ENCODE assay signal across 18 cellular contexts in genomic region chr6:137795510-137795909, GRCh38.
A peak's percentile ranks its signal among the peaks of the same experiment; 100 is the strongest.
DNase-seq lines count a peak whose midpoint lies in the region; ATAC-seq and TF ChIP-seq lines count a peak whose summit lies in the region.
"Had no signal": no experiment of that assay in that cellular context is flagged by ENCODE, and none has a peak within 500 bp of the region (broad histone marks: within the 10 kb centered on the region; RNA-seq: fewer than 3 reads in every experiment).

No MANE protein-coding gene starts in this region.

- peak overlapping the region; percentile 39 for H3K27ac Mint-ChIP-seq in activated CD4-positive, alpha-beta T cell treated with anti-CD3 and anti-CD28 coated beads, Interleukin-2, amount 10 ng/mL, durations not matched to agents 24 days and 14 days
- no peak overlapping the region for H3K27ac Mint-ChIP-seq in activated CD4-positive, alpha-beta T cell treated with anti-CD3 and anti-CD28 coated beads for 36 hours
- H3K27ac Mint-ChIP-seq in activated T-helper 2 cell treated with anti-CD3 and anti-CD28 coated beads, Interferon-gamma antibody, Interleukin-2, Interleukin-4, amounts not matched to agents 10 μg/mL and 5 μg/mL and 100 μg/mL, durations not matched to agents 14 hours and 24 hours and 36 hours, result peak overlapping the region; percentile 83
- peak overlapping the region; percentile 1 for H3K27ac Mint-ChIP-seq in nephron progenitor cell
- H3K27ac Mint-ChIP-seq: GM23338 had no signal

- H3K4me3 ChIP-seq in DND-41 (ENCODE audit: low read depth in 1 of 2, low read length in 2 of 2), result no peak overlapping the region
- H3K4me3 ChIP-seq: GM23338, SK-N-MC had no signal

- no peaks in the 10 kb centered on the region for H3K27me3 Mint-ChIP-seq in activated CD4-positive, alpha-beta T cell treated with anti-CD3 and anti-CD28 coated beads, Interleukin-2, amount 10 ng/mL, durations not matched to agents 24 days and 14 days
- no peaks in the 10 kb centered on the region for H3K27me3 Mint-ChIP-seq in activated CD4-positive, alpha-beta T cell treated with anti-CD3 and anti-CD28 coated beads for 36 hours
- H3K27me3 Mint-ChIP-seq in activated T-helper 2 cell treated with anti-CD3 and anti-CD28 coated beads, Interferon-gamma antibody, Interleukin-2, Interleukin-4, amounts not matched to agents 10 μg/mL and 5 μg/mL and 100 μg/mL, durations not matched to agents 14 hours and 24 hours and 36 hours (ENCODE audit: low read depth), result no peaks in the 10 kb centered on the region
- H3K27me3 Mint-ChIP-seq in nephron progenitor cell (ENCODE audit: low read depth, poor library complexity), result peaks cover 2% of the 10 kb centered on the region

- H3K9ac ChIP-seq in DND-41 (ENCODE audit: low read depth, low read length), result peak overlapping the region; percentile 11; the same call in 1 of the 2 replicates
- H3K9ac ChIP-seq: KMS-11 had no signal

- no peak for DNase-seq in activated CD4-positive, alpha-beta T cell treated with anti-CD3 and anti-CD28 coated beads, Interleukin-2, amount 10 ng/mL, durations not matched to agents 24 days and 14 days
- DNase-seq in activated CD4-positive, alpha-beta T cell treated with anti-CD3 and anti-CD28 coated beads for 36 hours, result no peak
- peak; percentile 54 for DNase-seq in DND-41
- no peak for DNase-seq in activated T-helper 2 cell treated with anti-CD3 and anti-CD28 coated beads, Interferon-gamma antibody, Interleukin-2, Interleukin-4, amounts not matched to agents 10 μg/mL and 5 μg/mL and 100 μg/mL, durations not matched to agents 14 hours and 24 hours and 36 hours (ENCODE audit: low spot score)
- DNase-seq in nephron progenitor cell, result no peak
- no peak for DNase-seq in NCI-H2227 treated with DMSO at 0.1 percent for 48 hours (lab: John Stamatoyannopoulos, UW)
- no peak for DNase-seq in SKM-1 treated with dmso at 0.1 percent for 144 hours (lab: John Stamatoyannopoulos, UW; ENCODE audit: unreplicated experiment)
- DNase-seq: C1 segment of cervical spinal cord, GF-D8, NCI-H1417, NCI-H1930, NCI-H2171, NCI-H774 had no signal

- peak overlapping the region; percentile 78 for H3K27ac ChIP-seq in DND-41 (ENCODE audit: low read length)
- H3K27ac ChIP-seq: HL-60, KMS-11, SK-N-MC had no signal

- no peaks in the 10 kb centered on the region for H3K9me3 ChIP-seq in DND-41 (ENCODE audit: insufficient read depth, low read length, severe bottlenecking)

- no peak for ATAC-seq in activated CD4-positive, alpha-beta T cell treated with anti-CD3 and anti-CD28 coated beads for 36 hours
- peak; percentile 76 for ATAC-seq in DND-41 (ENCODE audit: insufficient read depth, low read depth)
- ATAC-seq in HG03135 (IDR thresholded peaks at IDR 0.05; ENCODE audit: unreplicated experiment), result no peak
- ATAC-seq: GM23338 had no signal

- H3K27me3 ChIP-seq in DND-41 (ENCODE audit: insufficient read depth, low read length, poor library complexity), result no peaks in the 10 kb centered on the region

- H4K20me1 ChIP-seq in DND-41 (ENCODE audit: insufficient read depth, low read length), result no peaks in the 10 kb centered on the region

- no peaks in the 10 kb centered on the region for H3K36me3 ChIP-seq in DND-41 (ENCODE audit: insufficient read depth, low read length)

- H3K4me1 ChIP-seq in DND-41 (ENCODE audit: insufficient read depth, low read length), result peaks cover 88% of the 10 kb centered on the region

- POLR2A ChIA-PET in activated CD4-positive, alpha-beta T cell treated with anti-CD3 and anti-CD28 coated beads for 36 hours (lab: Charles Lee), result no interaction called here

- peaks cover 4% of the 10 kb centered on the region for H3K9me3 Mint-ChIP-seq in activated CD4-positive, alpha-beta T cell treated with anti-CD3 and anti-CD28 coated beads, Interleukin-2, amount 10 ng/mL, durations not matched to agents 24 days and 14 days
- H3K9me3 Mint-ChIP-seq in activated CD4-positive, alpha-beta T cell treated with anti-CD3 and anti-CD28 coated beads for 36 hours (ENCODE audit: low read depth), result no peaks in the 10 kb centered on the region
- H3K9me3 Mint-ChIP-seq in activated T-helper 2 cell treated with anti-CD3 and anti-CD28 coated beads, Interferon-gamma antibody, Interleukin-2, Interleukin-4, amounts not matched to agents 10 μg/mL and 5 μg/mL and 100 μg/mL, durations not matched to agents 14 hours and 24 hours and 36 hours, result no peaks in the 10 kb centered on the region
- H3K9me3 Mint-ChIP-seq in nephron progenitor cell, result no peaks in the 10 kb centered on the region
- H3K9me3 Mint-ChIP-seq: GM23338 had no signal

- intact Hi-C loops in activated CD4-positive, alpha-beta T cell treated with anti-CD3 and anti-CD28 coated beads, Interleukin-2, amount 10 ng/mL, durations not matched to agents 24 days and 14 days (cut with micrococcal nuclease), result no loop called here
- intact Hi-C loops in activated CD4-positive, alpha-beta T cell treated with anti-CD3 and anti-CD28 coated beads for 36 hours (cut with DNase I, micrococcal nuclease), result loop anchor here in 1 of 2 experiments (10.0 kb wide), 1 partner anchor 179 kb away; no protein-coding TSS in a partner anchor
- intact Hi-C loops in activated T-helper 2 cell treated with anti-CD3 and anti-CD28 coated beads, Interferon-gamma antibody, Interleukin-2, Interleukin-4, amounts not matched to agents 10 μg/mL and 5 μg/mL and 100 μg/mL, durations not matched to agents 14 hours and 24 hours and 36 hours (cut with micrococcal nuclease), result loop anchor here (10.0 kb wide), 1 partner anchor 149 kb away; no protein-coding TSS in a partner anchor

- CTCF ChIA-PET in activated CD4-positive, alpha-beta T cell treated with anti-CD3 and anti-CD28 coated beads for 36 hours (lab: Charles Lee), result interaction anchor here (0.7 to 8.2 kb wide), 3 partner anchors 41 to 87 kb away, joined by 3 to 137 read pairs (median 3); partner anchors contain the start of gene TNFAIP3

- peaks cover 71% of the 10 kb centered on the region for H3K4me1 Mint-ChIP-seq in activated CD4-positive, alpha-beta T cell treated with anti-CD3 and anti-CD28 coated beads, Interleukin-2, amount 10 ng/mL, durations not matched to agents 24 days and 14 days
- peaks cover 73% of the 10 kb centered on the region for H3K4me1 Mint-ChIP-seq in activated CD4-positive, alpha-beta T cell treated with anti-CD3 and anti-CD28 coated beads for 36 hours
- H3K4me1 Mint-ChIP-seq in activated T-helper 2 cell treated with anti-CD3 and anti-CD28 coated beads, Interferon-gamma antibody, Interleukin-2, Interleukin-4, amounts not matched to agents 10 μg/mL and 5 μg/mL and 100 μg/mL, durations not matched to agents 14 hours and 24 hours and 36 hours (ENCODE audit: low read depth), result peaks cover 78% of the 10 kb centered on the region
- peaks cover 24% of the 10 kb centered on the region for H3K4me1 Mint-ChIP-seq in nephron progenitor cell

- TF ChIP-seq CTCF in DND-41 (IDR thresholded peaks at IDR 0.05; ENCODE audit: borderline replicate concordance, extremely low read depth, low read length, poor library complexity, severe bottlenecking), result no peak
- no peak for TF ChIP-seq CTCF in nephron progenitor cell (IDR thresholded peaks at IDR 0.05)

- H3K4me2 ChIP-seq in DND-41 (ENCODE audit: insufficient read depth, low read length), result 0 out of 2 replicates have a peak overlapping the region, but pooled peaks have one; percentile 14
- H3K4me2 ChIP-seq: GM23338, KMS-11 had no signal

- peak overlapping the region; percentile 36; the same call in 1 of the 2 replicates for H2AFZ ChIP-seq in DND-41 (ENCODE audit: low read depth, low read length)
- H2AFZ ChIP-seq: GM23338 had no signal

- no peaks in the 10 kb centered on the region for H3K79me2 ChIP-seq in DND-41 (ENCODE audit: insufficient read depth, low read length)

- peaks cover 2% of the 10 kb centered on the region for H3K36me3 Mint-ChIP-seq in activated CD4-positive, alpha-beta T cell treated with anti-CD3 and anti-CD28 coated beads, Interleukin-2, amount 10 ng/mL, durations not matched to agents 24 days and 14 days (ENCODE audit: low read depth)
- H3K36me3 Mint-ChIP-seq in activated CD4-positive, alpha-beta T cell treated with anti-CD3 and anti-CD28 coated beads for 36 hours (ENCODE audit: low read depth), result no peaks in the 10 kb centered on the region
- H3K36me3 Mint-ChIP-seq in activated T-helper 2 cell treated with anti-CD3 and anti-CD28 coated beads, Interferon-gamma antibody, Interleukin-2, Interleukin-4, amounts not matched to agents 10 μg/mL and 5 μg/mL and 100 μg/mL, durations not matched to agents 14 hours and 24 hours and 36 hours (ENCODE audit: low read depth), result no peaks in the 10 kb centered on the region
- H3K36me3 Mint-ChIP-seq in nephron progenitor cell (ENCODE audit: low read depth), result no peaks in the 10 kb centered on the region

- no peak overlapping the region for H3K4me3 Mint-ChIP-seq in activated CD4-positive, alpha-beta T cell treated with anti-CD3 and anti-CD28 coated beads, Interleukin-2, amount 10 ng/mL, durations not matched to agents 24 days and 14 days
- H3K4me3 Mint-ChIP-seq in activated CD4-positive, alpha-beta T cell treated with anti-CD3 and anti-CD28 coated beads for 36 hours, result no peak overlapping the region
- H3K4me3 Mint-ChIP-seq in activated T-helper 2 cell treated with anti-CD3 and anti-CD28 coated beads, Interferon-gamma antibody, Interleukin-2, Interleukin-4, amounts not matched to agents 10 μg/mL and 5 μg/mL and 100 μg/mL, durations not matched to agents 14 hours and 24 hours and 36 hours (ENCODE audit: low read depth), result no peak overlapping the region
- no peak overlapping the region for H3K4me3 Mint-ChIP-seq in nephron progenitor cell
- H3K4me3 Mint-ChIP-seq: GM23338 had no signal
